In the genomic region with DNA sequence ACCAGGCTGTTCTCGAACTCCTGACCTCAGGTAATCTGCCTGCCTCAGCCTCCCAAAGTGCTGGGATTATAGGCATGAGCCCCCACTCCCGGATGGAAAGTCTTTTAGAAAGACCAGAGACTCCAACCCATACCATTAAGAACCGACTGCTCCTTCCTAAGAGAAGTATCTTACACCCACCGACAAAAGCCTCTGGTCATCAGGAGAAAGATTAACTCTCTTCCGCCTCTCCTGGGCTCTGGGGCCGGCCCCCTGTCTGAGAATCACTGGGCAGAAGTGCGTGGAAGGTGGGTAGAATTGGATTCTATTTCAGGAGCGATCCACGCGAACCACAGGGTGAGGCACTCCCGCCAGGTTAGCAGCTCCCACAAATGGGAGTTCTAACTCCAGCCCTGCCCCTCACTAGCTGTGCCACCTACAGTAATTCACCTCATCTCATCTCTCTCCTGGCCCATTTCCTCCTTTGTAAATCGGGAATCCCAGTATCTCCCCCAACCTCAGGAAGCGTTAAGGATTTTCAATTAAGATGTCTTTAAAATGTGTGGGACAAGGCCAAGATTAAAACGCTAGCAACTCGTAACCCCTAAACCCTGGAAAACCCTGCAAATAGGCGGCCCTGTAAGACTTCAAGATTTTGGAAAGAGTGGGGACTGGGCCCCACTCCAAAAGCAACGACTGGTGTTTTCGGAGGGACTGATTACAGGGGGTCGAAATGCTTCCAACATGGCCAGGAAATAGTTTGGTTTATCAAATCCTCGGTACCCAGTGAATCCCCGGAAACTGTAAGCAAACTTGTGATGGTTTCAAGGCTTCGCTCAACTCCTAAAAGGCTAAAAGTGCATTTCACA, we compare ENCODE assay signal across 8 cellular contexts. TPM values are rescaled to one million over a fixed set of nuclear protein-coding genes. Genes with fewer than 3 reads are reported as not detected.
DNase-seq lines count a peak whose midpoint lies in the region; ATAC-seq and TF ChIP-seq lines count a peak whose summit lies in the region.

No MANE protein-coding gene starts in this region.

- ATAC-seq in GM18907 (IDR thresholded peaks at IDR 0.05; ENCODE audit: unreplicated experiment) (no peak), GM21367 (IDR thresholded peaks at IDR 0.05; ENCODE audit: unreplicated experiment) (no peak)

- 15% methylated on average over 22 of the region's 22 CpGs for WGBS in prostate gland

- intact Hi-C loops in prostate gland (cut with DNase I), result loop anchor here (5.0 kb wide), 1 partner anchor 231 kb away; a partner anchor contains a TSS

- DNase-seq in GM10248 (ENCODE audit: extremely low spot score) (peak; percentile 8), SJCRH30 (peak in 1 of 2 experiments; percentile 30), fibroblast of mammary gland (ENCODE audit: low read depth) (no peak), prostate gland (ENCODE audit: low spot score) (no peak), iPS-NIHi11 (ENCODE audit: low spot score) (no peak)
- no peak for DNase-seq in activated effector memory CD4-positive, alpha-beta T cell treated with anti-CD3 and anti-CD28 coated beads, Interleukin-2, amount 50 U/mL, for 16 hours

- CTCF ChIA-PET in GM10248 (lab: Yijun Ruan, JAX), result interaction anchor here (0.8 to 2.8 kb wide), 8 partner anchors 8 to 82 kb away, joined by 3 to 7 read pairs (median 5); a partner anchor contains a TSS

- peaks cover 54% of the 10 kb centered on the region for H3K36me3 ChIP-seq in SJCRH30
- H3K36me3 ChIP-seq in prostate gland, result peaks cover 27 to 32% of the 10 kb centered on the region in 2 donors

- no peak for TF ChIP-seq POLR2A in prostate gland (IDR thresholded peaks at IDR 0.05)

- H3K27ac ChIP-seq in SJCRH30 (peak overlapping the region; percentile 90), prostate gland (peak overlapping the region; percentile 100)

- H3K27me3 ChIP-seq in SJCRH30, result no peaks in the 10 kb centered on the region
- no peaks in the 10 kb centered on the region for H3K27me3 ChIP-seq in prostate gland (replicated peaks; ENCODE audit: insufficient read depth)

- H3K4me1 ChIP-seq in SJCRH30 (peaks cover 7% of the 10 kb centered on the region; the same call in 1 of the 2 replicates), prostate gland (replicated peaks) (peaks cover 14% of the 10 kb centered on the region)

- H3K9me3 ChIP-seq in SJCRH30 (replicated peaks) (no peaks in the 10 kb centered on the region), prostate gland (no peaks in the 10 kb centered on the region)

- TF ChIP-seq CTCF in GM10248 (IDR thresholded peaks at IDR 0.05; ENCODE audit: control extremely low read depth, extremely low read depth, low read depth, missing control alignments), result no peak
- no peak for TF ChIP-seq CTCF in fibroblast of mammary gland (conservative IDR thresholded peaks at IDR 0.05; ENCODE audit: control insufficient read depth, insufficient read depth, low read depth, low read length)
- no peak for TF ChIP-seq CTCF in prostate gland (IDR thresholded peaks at IDR 0.05)

- H3K4me3 ChIP-seq in SJCRH30, result peak overlapping the region; percentile 93
- H3K4me3 ChIP-seq in fibroblast of mammary gland (ENCODE audit: control insufficient read depth, low read depth, low read length), result peak overlapping the region; percentile 84
- peak overlapping the region; percentile 97 to 100 for H3K4me3 ChIP-seq in prostate gland

- POLR2A ChIA-PET in GM10248 (lab: Yijun Ruan, JAX), result interaction anchor here (0.5 to 2.4 kb wide), 13 partner anchors 8 to 461 kb away, joined by 3 to 20 read pairs (median 5); a partner anchor contains a TSS

RNA-seq across cellular contexts. Expression of a gene that starts 1.3 kb away (rescaled TPM):
- total RNA-seq in SJCRH30 (2014; rRNA removed; shearing (Covaris generic)), result 454 and 471 TPM in 2 replicates
- total RNA-seq in prostate gland, result 100 to 1,000 TPM; 210 to 231 TPM

RNA-seq across cellular contexts. Expression of a gene that starts 16.9 kb away (rescaled TPM):
- total RNA-seq in SJCRH30 (2014; rRNA removed; shearing (Covaris generic)), result 55.8 and 64.6 TPM in 2 replicates
- 100 to 1,000 TPM; 129 to 158 TPM for total RNA-seq in prostate gland

RNA-seq across cellular contexts. Expression of a gene that starts 29.6 kb away (rescaled TPM):
- 0.35 and 0.79 TPM in 2 replicates for total RNA-seq in SJCRH30 (2014; rRNA removed; shearing (Covaris generic))
- 10 to 100 TPM in 1 of 2 donors, 1 to 10 TPM in 1; 3.1 to 10.2 TPM for total RNA-seq in prostate gland

RNA-seq across cellular contexts. Expression of a gene that starts 35.8 kb away (rescaled TPM):
- total RNA-seq in SJCRH30 (2014; rRNA removed; shearing (Covaris generic)), result 0.06 and 0.66 TPM in 2 replicates
- total RNA-seq in prostate gland, result 1 to 10 TPM in 1 of 2 donors, under 1 TPM in 1; 0.91 to 3.7 TPM

RNA-seq across cellular contexts. Expression of a gene that starts 50.9 kb away (rescaled TPM):
- 42.1 and 44.6 TPM in 2 replicates for total RNA-seq in SJCRH30 (2014; rRNA removed; shearing (Covaris generic))
- 10 to 100 TPM; 55.8 to 89.0 TPM for total RNA-seq in prostate gland
